ENCODE assay signal across 12 cellular contexts in genomic region chr20:5116875-5117274, GRCh38. TPM values are rescaled to one million over a fixed set of nuclear protein-coding genes. Genes with fewer than 3 reads are reported as not detected.
DNase-seq lines count a peak whose midpoint lies in the region; ATAC-seq and TF ChIP-seq lines count a peak whose summit lies in the region.
"Had no signal": no experiment of that assay in that cellular context is flagged by ENCODE, and none has a peak within 500 bp of the region (broad histone marks: within the 10 kb centered on the region; RNA-seq: fewer than 3 reads in every experiment).

No MANE protein-coding gene starts in this region.

- H3K4me3 ChIP-seq in NB4 (ENCODE audit: low read depth, low read length): peak overlapping the region; percentile 97
- H3K4me3 ChIP-seq: stomach had no signal

- H3K9me3 Mint-ChIP-seq in stimulated activated naive CD8-positive, alpha-beta T cell treated with anti-CD3 and anti-CD28 coated beads, Interleukin-15, Interleukin-2, amounts not matched to agents 100 ng/mL and 50 ng/mL, for 24 hours: no peaks in the 10 kb centered on the region
- H3K9me3 Mint-ChIP-seq in activated naive CD8-positive, alpha-beta T cell treated with anti-CD3 and anti-CD28 coated beads for 36 hours: no peaks in the 10 kb centered on the region
- H3K9me3 Mint-ChIP-seq in stimulated activated naive CD8-positive, alpha-beta T cell treated with anti-CD3 and anti-CD28 coated beads, Interleukin-15, amount 100 ng/mL, for 72 hours: no peaks in the 10 kb centered on the region

- ATAC-seq in stimulated activated naive CD8-positive, alpha-beta T cell treated with anti-CD3 and anti-CD28 coated beads, Interleukin-15, Interleukin-2, amounts not matched to agents 100 U/mL and 50 U/mL, for 24 hours: no peak
- no peak for ATAC-seq in stimulated activated naive CD8-positive, alpha-beta T cell treated with anti-CD3 and anti-CD28 coated beads, Interleukin-15, amount 100 ng/mL, for 72 hours
- no peak for ATAC-seq in GM21515 (IDR thresholded peaks at IDR 0.05; ENCODE audit: unreplicated experiment)
- ATAC-seq: heart right ventricle, left lobe of liver had no signal

- TF ChIP-seq CTCF in NB4 (IDR thresholded peaks at IDR 0.05; ENCODE audit: low read depth, low read length): no peak

- no peak for DNase-seq in stimulated activated naive CD8-positive, alpha-beta T cell treated with anti-CD3 and anti-CD28 coated beads, Interleukin-15, Interleukin-2, amounts not matched to agents 100 U/mL and 50 U/mL, for 24 hours
- no peak for DNase-seq in NB4 (ENCODE audit: low read depth)
- DNase-seq in activated naive CD8-positive, alpha-beta T cell treated with anti-CD3 and anti-CD28 coated beads for 36 hours: no peak
- DNase-seq in stimulated activated naive CD8-positive, alpha-beta T cell treated with anti-CD3 and anti-CD28 coated beads, Interleukin-15, amount 100 ng/mL, for 72 hours: no peak
- DNase-seq in DMS114 treated with DMSO at 0.1 percent for 48 hours (lab: John Stamatoyannopoulos, UW; ENCODE audit: unreplicated experiment): no peak
- no peak for DNase-seq in anterior cingulate cortex (lab: John Stamatoyannopoulos, UW)
- DNase-seq: C1 segment of cervical spinal cord, heart right ventricle, stomach had no signal

- peak overlapping the region; percentile 96 for H3K4me3 Mint-ChIP-seq in stimulated activated naive CD8-positive, alpha-beta T cell treated with anti-CD3 and anti-CD28 coated beads, Interleukin-15, Interleukin-2, amounts not matched to agents 100 ng/mL and 50 ng/mL, for 24 hours
- H3K4me3 Mint-ChIP-seq in activated naive CD8-positive, alpha-beta T cell treated with anti-CD3 and anti-CD28 coated beads for 36 hours: peak overlapping the region; percentile 97
- H3K4me3 Mint-ChIP-seq in stimulated activated naive CD8-positive, alpha-beta T cell treated with anti-CD3 and anti-CD28 coated beads, Interleukin-15, amount 100 ng/mL, for 72 hours: peak overlapping the region; percentile 94

- H3K36me3 Mint-ChIP-seq in stimulated activated naive CD8-positive, alpha-beta T cell treated with anti-CD3 and anti-CD28 coated beads, Interleukin-15, Interleukin-2, amounts not matched to agents 100 ng/mL and 50 ng/mL, for 24 hours (ENCODE audit: low read depth): peaks cover 63% of the 10 kb centered on the region
- H3K36me3 Mint-ChIP-seq in activated naive CD8-positive, alpha-beta T cell treated with anti-CD3 and anti-CD28 coated beads for 36 hours: peaks cover 59% of the 10 kb centered on the region

- H3K27ac Mint-ChIP-seq in stimulated activated naive CD8-positive, alpha-beta T cell treated with anti-CD3 and anti-CD28 coated beads, Interleukin-15, Interleukin-2, amounts not matched to agents 100 ng/mL and 50 ng/mL, for 24 hours: peak overlapping the region; percentile 26
- H3K27ac Mint-ChIP-seq in activated naive CD8-positive, alpha-beta T cell treated with anti-CD3 and anti-CD28 coated beads for 36 hours: peak overlapping the region; percentile 99
- H3K27ac Mint-ChIP-seq in stimulated activated naive CD8-positive, alpha-beta T cell treated with anti-CD3 and anti-CD28 coated beads, Interleukin-15, amount 100 ng/mL, for 72 hours: peak overlapping the region; percentile 95 to 97

- H3K27me3 Mint-ChIP-seq in stimulated activated naive CD8-positive, alpha-beta T cell treated with anti-CD3 and anti-CD28 coated beads, Interleukin-15, Interleukin-2, amounts not matched to agents 100 ng/mL and 50 ng/mL, for 24 hours: no peaks in the 10 kb centered on the region
- H3K27me3 Mint-ChIP-seq in activated naive CD8-positive, alpha-beta T cell treated with anti-CD3 and anti-CD28 coated beads for 36 hours: no peaks in the 10 kb centered on the region
- H3K27me3 Mint-ChIP-seq in stimulated activated naive CD8-positive, alpha-beta T cell treated with anti-CD3 and anti-CD28 coated beads, Interleukin-15, amount 100 ng/mL, for 72 hours: no peaks in the 10 kb centered on the region

- no peak for TF ChIP-seq POLR2A in NB4 (IDR thresholded peaks at IDR 0.05; ENCODE audit: extremely low read depth, insufficient read length)

- H3K4me1 Mint-ChIP-seq in stimulated activated naive CD8-positive, alpha-beta T cell treated with anti-CD3 and anti-CD28 coated beads, Interleukin-15, Interleukin-2, amounts not matched to agents 100 ng/mL and 50 ng/mL, for 24 hours (ENCODE audit: low read depth): peaks cover 71% of the 10 kb centered on the region
- H3K4me1 Mint-ChIP-seq in activated naive CD8-positive, alpha-beta T cell treated with anti-CD3 and anti-CD28 coated beads for 36 hours: peaks cover 49% of the 10 kb centered on the region
- H3K4me1 Mint-ChIP-seq in stimulated activated naive CD8-positive, alpha-beta T cell treated with anti-CD3 and anti-CD28 coated beads, Interleukin-15, amount 100 ng/mL, for 72 hours: peaks cover 72% of the 10 kb centered on the region

RNA-seq across cellular contexts. Expression of gene PCNA, which starts 2.9 kb away (rescaled TPM):
- total RNA-seq in activated naive CD8-positive, alpha-beta T cell treated with anti-CD3 and anti-CD28 coated beads for 36 hours: 100 to 1,000 TPM; 708 to 723 TPM

RNA-seq across cellular contexts. Expression of gene TMEM230, which starts 4.0 kb away (rescaled TPM):
- total RNA-seq in activated naive CD8-positive, alpha-beta T cell treated with anti-CD3 and anti-CD28 coated beads for 36 hours: 10 to 100 TPM; 79.4 to 79.7 TPM

RNA-seq across cellular contexts. Expression of gene CDS2, which starts 9.9 kb away (rescaled TPM):
- 10 to 100 TPM; 37.5 to 41.9 TPM for total RNA-seq in activated naive CD8-positive, alpha-beta T cell treated with anti-CD3 and anti-CD28 coated beads for 36 hours

Comparison
In these comparisons a context has a peak if more than half of its experiments do, and no peak if none do; other contexts are left out.
1. H3K27ac Mint-ChIP-seq: peak in every context shown above with its lines; median percentile 99 in activated naive CD8-positive, alpha-beta T cell treated with anti-CD3 and anti-CD28 coated beads for 36 hours; 96 in stimulated activated naive CD8-positive, alpha-beta T cell treated with anti-CD3 and anti-CD28 coated beads, Interleukin-15, amount 100 ng/mL, for 72 hours; 26 in stimulated activated naive CD8-positive, alpha-beta T cell treated with anti-CD3 and anti-CD28 coated beads, Interleukin-15, Interleukin-2, amounts not matched to agents 100 ng/mL and 50 ng/mL, for 24 hours.